Comparison of ENCODE assay signal across 10 cellular contexts in the genomic region with DNA sequence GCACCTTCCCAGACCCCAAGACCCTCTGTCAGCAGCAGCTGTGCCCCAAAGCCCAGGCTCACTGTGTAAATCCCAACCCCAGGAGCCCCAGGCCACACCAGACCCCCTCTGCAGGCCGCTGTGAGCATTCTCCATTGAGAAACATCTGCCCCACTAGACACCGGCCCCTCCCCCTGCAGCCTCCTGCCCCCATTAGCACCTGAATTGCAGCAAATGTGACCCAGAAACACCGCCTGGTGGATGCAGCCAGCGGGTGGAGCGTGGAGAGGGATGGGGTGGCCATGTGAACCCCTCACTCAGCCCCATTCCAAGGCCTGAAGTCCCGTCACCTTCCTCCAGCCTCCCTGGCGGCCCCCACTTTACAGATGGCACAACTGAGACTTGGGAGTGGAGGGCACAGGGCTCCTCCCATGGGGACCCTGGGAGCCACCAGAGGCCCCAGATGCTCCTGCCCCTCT. TPM values are rescaled to one million over a fixed set of nuclear protein-coding genes. Genes with fewer than 3 reads are reported as not detected.
DNase-seq lines count a peak whose midpoint lies in the region; ATAC-seq, FAIRE-seq and TF ChIP-seq lines count a peak whose summit lies in the region.
"Had no signal": no experiment of that assay in that cellular context is flagged by ENCODE, and none has a peak within 500 bp of the region (broad histone marks: within the 10 kb centered on the region; RNA-seq: fewer than 3 reads in every experiment).

No MANE protein-coding gene starts in this region.

- H3K79me1 ChIP-seq in H9 (ENCODE audit: insufficient read depth, low read depth, low read length, poor library complexity, severe bottlenecking): peaks cover 7% of the 10 kb centered on the region

- H3K4ac ChIP-seq in H9 (ENCODE audit: low read depth, low read length): no peak overlapping the region

- no peak for TF ChIP-seq EP300 in A549 (IDR thresholded peaks at IDR 0.05)

- no peak overlapping the region for H2BK15ac ChIP-seq in H9 (ENCODE audit: low read depth, low read length)

- no peak for TF ChIP-seq POLR2A in A549 (IDR thresholded peaks at IDR 0.05; ENCODE audit: low read length)

- no peaks in the 10 kb centered on the region for H4K20me1 ChIP-seq in H9 (ENCODE audit: control insufficient read depth, insufficient read depth, insufficient read length)

- no peak overlapping the region for H2BK120ac ChIP-seq in H9 (ENCODE audit: low read depth, low read length, poor library complexity, severe bottlenecking)

- WGBS in A549 (ENCODE audit: missing lambda C conversion rate): 96% methylated on average over 7 of the region's 7 CpGs
- WGBS in H9 (ENCODE audit: extremely low coverage, insufficient read length, low lambda C conversion rate): no CpG with 5 or more reads among the region's 7 CpGs

- H2AK5ac ChIP-seq in H9 (ENCODE audit: insufficient read length, low read length): no peak overlapping the region

- peaks cover 19 to 31% of the 10 kb centered on the region in 2 experiments for H3K4me1 Mint-ChIP-seq in H9

- FAIRE-seq in A549 (lab: Jason Lieb, UNC): no peak

- H3K56ac ChIP-seq in H9 (ENCODE audit: insufficient read length, low read depth, low read length): no peak overlapping the region

- no peak for TF ChIP-seq RAD21 in A549 (conservative IDR thresholded peaks at IDR 0.05 in 1 of 2, IDR thresholded peaks at IDR 0.05 in 1 of 2)

- no peak overlapping the region for H2BK20ac ChIP-seq in H9 (ENCODE audit: low read depth, low read length, poor library complexity, severe bottlenecking)

- TF ChIP-seq CTCF in A549 (IDR thresholded peaks at IDR 0.05) (no peak), H9 (conservative IDR thresholded peaks at IDR 0.05) (peak; percentile 57), astrocyte of the cerebellum (IDR thresholded peaks at IDR 0.05; ENCODE audit: low read depth, low read length, missing control alignments) (peak; percentile 9), kidney epithelial cell (IDR thresholded peaks at IDR 0.05; ENCODE audit: insufficient read depth, low read length, poor library complexity, severe bottlenecking) (peak; percentile 6)

- H3K4me3 ChIP-seq in A549 (no peak overlapping the region; the same call in 2 of the 3 replicates), astrocyte of the cerebellum (ENCODE audit: low read depth, low read length) (peak overlapping the region; percentile 70), kidney epithelial cell (ENCODE audit: low read depth, low read length) (no peak overlapping the region)

- CTCF ChIA-PET in A549 (lab: Yijun Ruan, JAX): interaction anchor here (1.7 to 3.2 kb wide), 3 partner anchors 11 to 106 kb away, joined by 4 to 16 read pairs (median 13); partner anchors contain the start of gene MGRN1

- in situ Hi-C loops in astrocyte of the cerebellum (cut with HindIII; ENCODE audit: low sequenced_read_pairs): no loop called here

- peaks cover 12% of the 10 kb centered on the region for H3K23me2 ChIP-seq in H9 (ENCODE audit: insufficient read length, low read depth, low read length, poor library complexity, severe bottlenecking)

- no peaks in the 10 kb centered on the region for H3K36me3 ChIP-seq in kidney epithelial cell (ENCODE audit: control insufficient read depth, insufficient read depth, low read length)

- peaks cover 1% of the 10 kb centered on the region; the same call in 1 of the 2 replicates for H3K27me3 Mint-ChIP-seq in H9 (ENCODE audit: low read depth)

- H3K27ac ChIP-seq in A549 (peak overlapping the region in 1 of 2 experiments; percentile 98; a peak in 2 of 6 replicates), H9 (ENCODE audit: insufficient read length, low read depth, low read length) (no peak overlapping the region)

- H3K4me3 Mint-ChIP-seq in H9: peak overlapping the region; percentile 80 to 84

- no peaks in the 10 kb centered on the region for H3K9me3 Mint-ChIP-seq in H9

- H4K91ac ChIP-seq in H9 (ENCODE audit: insufficient read length, low read depth, low read length): no peak overlapping the region

- H3K18ac ChIP-seq in H9 (ENCODE audit: insufficient read length, low read depth, low read length): peak overlapping the region; percentile 66

- H3K4me1 ChIP-seq in A549: peaks cover 29% of the 10 kb centered on the region
- no peaks in the 10 kb centered on the region for H3K4me1 ChIP-seq in H9 (ENCODE audit: insufficient read depth, low read length)

- no peaks in the 10 kb centered on the region for H3K9me3 ChIP-seq in A549
- H3K9me3 ChIP-seq in H9 (ENCODE audit: control insufficient read depth, low read depth, low read length): no peaks in the 10 kb centered on the region
- H3K9me3 ChIP-seq: body of pancreas had no signal

- H3K79me2 ChIP-seq in H9 (ENCODE audit: insufficient read depth, low read length): peaks cover 20% of the 10 kb centered on the region; the same call in 1 of the 2 replicates

- no peak overlapping the region for H3T11ph ChIP-seq in H9 (ENCODE audit: low read length)

- H3K27ac Mint-ChIP-seq in H9: peak overlapping the region in 1 of 3 experiments; percentile 34; a peak in 1 of 7 replicates

- H3K4me2 ChIP-seq in A549: peak overlapping the region; percentile 99
- H3K4me2 ChIP-seq in H9 (ENCODE audit: insufficient read depth, insufficient read length, low read length): peak overlapping the region; percentile 89

- no peaks in the 10 kb centered on the region for H3K27me3 ChIP-seq in H9 (ENCODE audit: insufficient read depth, low read length)
- H3K27me3 ChIP-seq in kidney epithelial cell (ENCODE audit: control insufficient read depth, insufficient read depth, low read length): no peaks in the 10 kb centered on the region
- H3K27me3 ChIP-seq: body of pancreas had no signal

- DNase-seq in A549 (ENCODE audit: low read depth in 1 of 2, low spot score in 1 of 2) (peak in 1 of 2 experiments; percentile 38), H9 (peak; percentile 84), astrocyte of the cerebellum (ENCODE audit: low read depth) (no peak), kidney epithelial cell (ENCODE audit: low read depth) (no peak)
- DNase-seq: body of pancreas, nucleus accumbens had no signal

- H2AFZ ChIP-seq in H9 (ENCODE audit: low read length): no peak overlapping the region

- no peak overlapping the region for H2BK5ac ChIP-seq in H9 (ENCODE audit: insufficient read length, low read length)

- no peak overlapping the region for H3K9ac ChIP-seq in H9 (ENCODE audit: extremely low read depth, insufficient read length, low read length)

- H4K8ac ChIP-seq in H9 (replicated peaks; ENCODE audit: insufficient read length, low read depth, low read length): no peak overlapping the region

- ATAC-seq in A549 (no peak), GM21515 (IDR thresholded peaks at IDR 0.05; ENCODE audit: unreplicated experiment) (no peak), GM18873 (IDR thresholded peaks at IDR 0.05; ENCODE audit: low FRiP score, unreplicated experiment) (no peak), GM18868 (IDR thresholded peaks at IDR 0.05; ENCODE audit: unreplicated experiment) (no peak), HG02852 (IDR thresholded peaks at IDR 0.05; ENCODE audit: unreplicated experiment) (no peak)
- ATAC-seq: body of pancreas had no signal

- H3K14ac ChIP-seq in H9 (ENCODE audit: insufficient read depth, low read length): peak overlapping the region; percentile 30; the same call in 1 of the 2 replicates

- POLR2A ChIA-PET in A549 (lab: Yijun Ruan, JAX): no interaction called here

- H3K23ac ChIP-seq in H9 (ENCODE audit: insufficient read length, low read depth, low read length): no peak overlapping the region

- peaks cover 0 to 15% (median 6%) of the 10 kb centered on the region in 3 experiments; a peak in 5 of 7 replicates for H3K36me3 Mint-ChIP-seq in H9 (ENCODE audit: insufficient read depth in 1 of 3, low read depth in 3 of 3)

- H4K5ac ChIP-seq in H9 (ENCODE audit: insufficient read length, low read depth, low read length): no peak overlapping the region

- no peak overlapping the region for H2BK12ac ChIP-seq in H9 (ENCODE audit: insufficient read length, low read depth, low read length)

TF ChIP-seq in A549, 52 proteins besides CTCF, POLR2A, EP300 and RAD21 (continues in another document):
- no peak for TF ChIP-seq PHF8 (IDR thresholded peaks at IDR 0.05; ENCODE audit: borderline replicate concordance, low read depth)
- no peak for TF ChIP-seq CEBPB (IDR thresholded peaks at IDR 0.05)
- TF ChIP-seq HES2 (IDR thresholded peaks at IDR 0.05): no peak
- TF ChIP-seq ESRRA (IDR thresholded peaks at IDR 0.05; ENCODE audit: borderline replicate concordance, low read length): no peak
- TF ChIP-seq NPAS2 (CRISPR knock-in tag; IDR thresholded peaks at IDR 0.05; ENCODE audit: borderline replicate concordance): no peak
- TF ChIP-seq RARB (CRISPR knock-in tag; IDR thresholded peaks at IDR 0.05): no peak
- no peak for TF ChIP-seq JUN (IDR thresholded peaks at IDR 0.05)
- TF ChIP-seq FOSL2 (IDR thresholded peaks at IDR 0.05): no peak
- no peak for TF ChIP-seq FOSL2 (CRISPR knock-in tag; IDR thresholded peaks at IDR 0.05)
- TF ChIP-seq EHF (CRISPR knock-in tag; IDR thresholded peaks at IDR 0.05): no peak

RNA-seq across cellular contexts. Expression of gene UBALD1, which starts 2.2 kb away (rescaled TPM):
- polyA plus RNA-seq in A549 (2011; rRNA removed): 10.0 and 10.2 TPM in 2 replicates
- polyA plus RNA-seq in A549 (2012; cell fraction: cytosol; rRNA removed): 52.3 and 75.7 TPM in 2 replicates
- 126 and 212 TPM in 2 replicates for polyA plus RNA-seq in A549 (2012; cell fraction: nucleus; rRNA removed)
- 33.2 to 36.6 TPM (median 34.1 TPM) in 3 replicates for polyA plus RNA-seq in A549 (2017; fragmentation: RNase III; extraction: RNeasy Plus Mini Kit Qiagen cat#74134 plus additional on column Dnase treatment)
- 6.7 and 10.2 TPM in 2 replicates for polyA minus RNA-seq in A549 (2011; rRNA and poly(A)+ RNA removed)
- 80.9 and 81.7 TPM in 2 replicates for total RNA-seq in H9 (2021)
- 8.9 and 15.3 TPM in 2 replicates for total RNA-seq in kidney epithelial cell

RNA-seq across cellular contexts. Expression of gene MGRN1, which starts 12.1 kb away (rescaled TPM):
- polyA plus RNA-seq in A549 (2011; rRNA removed) (4.3 and 8.2 TPM in 2 replicates), A549 (2017; fragmentation: RNase III; extraction: RNeasy Plus Mini Kit Qiagen cat#74134 plus additional on column Dnase treatment) (28.2 to 30.6 TPM (median 29.9 TPM) in 3 replicates)
- 13.8 and 18.5 TPM in 2 replicates for polyA plus RNA-seq in A549 (2012; cell fraction: cytosol; rRNA removed)
- 34.4 and 34.6 TPM in 2 replicates for polyA plus RNA-seq in A549 (2012; cell fraction: nucleus; rRNA removed)
- 10.7 and 16.5 TPM in 2 replicates for polyA minus RNA-seq in A549 (2011; rRNA and poly(A)+ RNA removed)
- total RNA-seq in H9 (2021) (91.6 and 93.9 TPM in 2 replicates), kidney epithelial cell (63.6 and 88.7 TPM in 2 replicates)

RNA-seq across cellular contexts. Expression of gene C16orf96, which starts 56.4 kb away (rescaled TPM):
- polyA plus RNA-seq in A549 (2011; rRNA removed): 0.03 TPM in 1 of 2 replicates, not detected in the other
- polyA plus RNA-seq in A549 (2012; cell fraction: cytosol; rRNA removed): 0.01 TPM in 2 replicates
- polyA plus RNA-seq in A549 (2012; cell fraction: nucleus; rRNA removed): 0.02 and 0.04 TPM in 2 replicates
- polyA plus RNA-seq in A549 (2017; fragmentation: RNase III; extraction: RNeasy Plus Mini Kit Qiagen cat#74134 plus additional on column Dnase treatment): 0.01 to 0.03 TPM in 2 of 3 replicates, not detected in the other
- not detected in 2 replicates for polyA minus RNA-seq in A549 (2011; rRNA and poly(A)+ RNA removed)
- 1.4 and 2.0 TPM in 2 replicates for total RNA-seq in H9 (2021)
- not detected in 2 replicates for total RNA-seq in kidney epithelial cell
